Comparison of ENCODE assay signal across 19 cellular contexts in genomic region chr16:88871349-88871702, GRCh38. TPM values are rescaled to one million over a fixed set of nuclear protein-coding genes. Genes with fewer than 3 reads are reported as not detected.
A peak's percentile ranks its signal among the peaks of the same experiment; 100 is the strongest.
DNase-seq lines count a peak whose midpoint lies in the region; ATAC-seq and TF ChIP-seq lines count a peak whose summit lies in the region.
"Had no signal": no experiment of that assay in that cellular context is flagged by ENCODE, and none has a peak within 500 bp of the region (broad histone marks: within the 10 kb centered on the region; RNA-seq: fewer than 3 reads in every experiment).

No MANE protein-coding gene starts in this region.

- CTCF ChIA-PET in CD8-positive, alpha-beta memory T cell (lab: Charles Lee), result no interaction called here

- no peak for DNase-seq in CD8-positive, alpha-beta memory T cell
- DNase-seq in nephron progenitor cell (no peak), MG63 (no peak), GM19240 (ENCODE audit: insufficient read length, low spot score) (no peak), NCI-H128 (lab: John Stamatoyannopoulos, UW; ENCODE audit: unreplicated experiment) (no peak)
- DNase-seq: activated T-cell treated with anti-CD3 and anti-CD28 coated beads, Interleukin-2, amount 50 U/mL, for 24 hours; aorta; central memory CD4-positive, alpha-beta T cell; COR-L47; dorsolateral prefrontal cortex; stimulated activated naive CD4-positive, alpha-beta T cell; T-helper 9 cell had no signal

- H4K20me1 ChIP-seq in BLaER1, result peaks cover 69% of the 10 kb centered on the region

- H3K9me3 ChIP-seq in BLaER1 (no peaks in the 10 kb centered on the region), MG63 (no peaks in the 10 kb centered on the region)
- no peaks in the 10 kb centered on the region for H3K9me3 ChIP-seq in CD8-positive, alpha-beta memory T cell (ENCODE audit: low read length)

- H3K9me3 Mint-ChIP-seq in CD8-positive, alpha-beta memory T cell, result no peaks in the 10 kb centered on the region
- H3K9me3 Mint-ChIP-seq in activated T-helper 17 cell treated with anti-CD3 and anti-CD28 coated beads, Interleukin-2, amount 50 U/mL, for 72 hours, result no peaks in the 10 kb centered on the region
- H3K9me3 Mint-ChIP-seq in nephron progenitor cell, result no peaks in the 10 kb centered on the region
- H3K9me3 Mint-ChIP-seq: activated naive CD4-positive, alpha-beta T cell treated with anti-CD3 and anti-CD28 coated beads, Interleukin-2, amount 50 U/mL, for 24 hours; activated T-cell treated with anti-CD3 and anti-CD28 coated beads, Interleukin-2, amount 50 U/mL, for 24 hours had no signal

- peaks cover 0 to 3% (median 0%) of the 10 kb centered on the region in 3 donors for H3K4me1 Mint-ChIP-seq in CD8-positive, alpha-beta memory T cell
- no peaks in the 10 kb centered on the region for H3K4me1 Mint-ChIP-seq in activated T-helper 17 cell treated with anti-CD3 and anti-CD28 coated beads, Interleukin-2, amount 50 U/mL, for 72 hours
- peaks cover 32% of the 10 kb centered on the region for H3K4me1 Mint-ChIP-seq in nephron progenitor cell
- H3K4me1 Mint-ChIP-seq: activated naive CD4-positive, alpha-beta T cell treated with anti-CD3 and anti-CD28 coated beads, Interleukin-2, amount 50 U/mL, for 24 hours had no signal

- no peak overlapping the region for H3K27ac Mint-ChIP-seq in CD8-positive, alpha-beta memory T cell
- no peak overlapping the region for H3K27ac Mint-ChIP-seq in activated T-helper 17 cell treated with anti-CD3 and anti-CD28 coated beads, Interleukin-2, amount 50 U/mL, for 72 hours
- H3K27ac Mint-ChIP-seq in nephron progenitor cell, result peak overlapping the region; percentile 72
- H3K27ac Mint-ChIP-seq: activated naive CD4-positive, alpha-beta T cell treated with anti-CD3 and anti-CD28 coated beads, Interleukin-2, amount 50 U/mL, for 24 hours; activated T-cell treated with anti-CD3 and anti-CD28 coated beads, Interleukin-2, amount 50 U/mL, for 24 hours had no signal

- H3K27me3 ChIP-seq in BLaER1 (peaks cover 35% of the 10 kb centered on the region), MG63 (no peaks in the 10 kb centered on the region)
- peaks cover 6% of the 10 kb centered on the region for H3K27me3 ChIP-seq in CD8-positive, alpha-beta memory T cell (ENCODE audit: insufficient read depth, low read length, poor library complexity, severe bottlenecking)

- H3K9ac ChIP-seq in BLaER1, result no peak overlapping the region

- H3K4me3 Mint-ChIP-seq in CD8-positive, alpha-beta memory T cell, result no peak overlapping the region
- peak overlapping the region; percentile 33 for H3K4me3 Mint-ChIP-seq in activated T-helper 17 cell treated with anti-CD3 and anti-CD28 coated beads, Interleukin-2, amount 50 U/mL, for 72 hours
- H3K4me3 Mint-ChIP-seq in nephron progenitor cell, result no peak overlapping the region
- H3K4me3 Mint-ChIP-seq: activated naive CD4-positive, alpha-beta T cell treated with anti-CD3 and anti-CD28 coated beads, Interleukin-2, amount 50 U/mL, for 24 hours; activated T-cell treated with anti-CD3 and anti-CD28 coated beads, Interleukin-2, amount 50 U/mL, for 24 hours had no signal

- H3K4me1 ChIP-seq in BLaER1, result peaks cover 50% of the 10 kb centered on the region
- no peaks in the 10 kb centered on the region for H3K4me1 ChIP-seq in CD8-positive, alpha-beta memory T cell (ENCODE audit: insufficient read depth, low read length)

- no peaks in the 10 kb centered on the region for H3K36me3 Mint-ChIP-seq in CD8-positive, alpha-beta memory T cell
- H3K36me3 Mint-ChIP-seq in activated T-helper 17 cell treated with anti-CD3 and anti-CD28 coated beads, Interleukin-2, amount 50 U/mL, for 72 hours (ENCODE audit: low read depth), result no peaks in the 10 kb centered on the region
- no peaks in the 10 kb centered on the region for H3K36me3 Mint-ChIP-seq in nephron progenitor cell (ENCODE audit: low read depth)
- H3K36me3 Mint-ChIP-seq: activated naive CD4-positive, alpha-beta T cell treated with anti-CD3 and anti-CD28 coated beads, Interleukin-2, amount 50 U/mL, for 24 hours had no signal

- peaks cover 2 to 21% of the 10 kb centered on the region in 2 donors for H3K27me3 Mint-ChIP-seq in CD8-positive, alpha-beta memory T cell
- H3K27me3 Mint-ChIP-seq in activated T-helper 17 cell treated with anti-CD3 and anti-CD28 coated beads, Interleukin-2, amount 50 U/mL, for 72 hours, result peaks cover 9% of the 10 kb centered on the region
- H3K27me3 Mint-ChIP-seq in nephron progenitor cell (ENCODE audit: low read depth, poor library complexity), result peaks cover 15% of the 10 kb centered on the region

- H3K4me3 ChIP-seq in BLaER1, result 0 out of 2 replicates have a peak overlapping the region, but pooled peaks have one; percentile 18
- H3K4me3 ChIP-seq in CD8-positive, alpha-beta memory T cell (ENCODE audit: low read length), result no peak overlapping the region
- no peak overlapping the region for H3K4me3 ChIP-seq in MG63
- H3K4me3 ChIP-seq: smooth muscle cell had no signal

- no peak overlapping the region for H3K27ac ChIP-seq in BLaER1
- peak overlapping the region; percentile 4 for H3K27ac ChIP-seq in CD8-positive, alpha-beta memory T cell (ENCODE audit: low read depth, low read length)
- H3K27ac ChIP-seq: dorsolateral prefrontal cortex had no signal

- ATAC-seq in activated T-helper 17 cell treated with anti-CD3 and anti-CD28 coated beads, Interleukin-2, amount 50 U/mL, for 72 hours (replicated peaks), result no peak
- ATAC-seq: left lobe of liver had no signal

- peak overlapping the region; percentile 77 for H3K4me2 ChIP-seq in BLaER1
- H3K4me2 ChIP-seq: smooth muscle cell had no signal

- POLR2A ChIA-PET in CD8-positive, alpha-beta memory T cell (lab: Charles Lee), result no interaction called here

- H3K36me3 ChIP-seq in BLaER1, result peaks cover 25% of the 10 kb centered on the region
- no peaks in the 10 kb centered on the region for H3K36me3 ChIP-seq in CD8-positive, alpha-beta memory T cell (ENCODE audit: insufficient read depth, low read length)
- H3K36me3 ChIP-seq in MG63, result no peaks in the 10 kb centered on the region

- TF ChIP-seq CTCF in nephron progenitor cell (IDR thresholded peaks at IDR 0.05), result no peak

RNA-seq across cellular contexts. Expression of gene PABPN1L, which starts 4.9 kb away (rescaled TPM):
- total RNA-seq in CD8-positive, alpha-beta memory T cell, result not detected
- not detected for polyA plus RNA-seq in CD8-positive, alpha-beta memory T cell
- not detected for total RNA-seq in activated T-helper 17 cell treated with anti-CD3 and anti-CD28 coated beads, Interleukin-2, amount 50 U/mL, for 72 hours
- not detected in 2 replicates for total RNA-seq in MG63 (2014; rRNA removed; shearing (Covaris generic); ENCODE audit: low replicate concordance)
- total RNA-seq: aorta, H1, mononuclear cell, smooth muscle cell had no signal
- polyA plus RNA-seq: aorta, H1, smooth muscle cell had no signal

RNA-seq across cellular contexts. Expression of gene TRAPPC2L, which starts 14.4 kb away (rescaled TPM):
- 100 to 1,000 TPM in 1 of 2 experiments, 10 to 100 TPM in 1; 90.0 to 104 TPM for total RNA-seq in CD8-positive, alpha-beta memory T cell
- 106 TPM for polyA plus RNA-seq in CD8-positive, alpha-beta memory T cell
- total RNA-seq in activated T-helper 17 cell treated with anti-CD3 and anti-CD28 coated beads, Interleukin-2, amount 50 U/mL, for 72 hours, result 10 to 100 TPM; 51.1 to 73.9 TPM
- 34.4 and 35.6 TPM in 2 replicates for total RNA-seq in MG63 (2014; rRNA removed; shearing (Covaris generic); ENCODE audit: low replicate concordance)

RNA-seq across cellular contexts. Expression of gene GALNS, which starts 14.6 kb away (rescaled TPM):
- 10 to 100 TPM; 19.2 to 22.5 TPM for total RNA-seq in CD8-positive, alpha-beta memory T cell
- 13.0 TPM for polyA plus RNA-seq in CD8-positive, alpha-beta memory T cell
- total RNA-seq in activated T-helper 17 cell treated with anti-CD3 and anti-CD28 coated beads, Interleukin-2, amount 50 U/mL, for 72 hours, result 10 to 100 TPM; 37.6 to 73.0 TPM
- 8.8 and 11.3 TPM in 2 replicates for total RNA-seq in MG63 (2014; rRNA removed; shearing (Covaris generic); ENCODE audit: low replicate concordance)

RNA-seq across cellular contexts. Expression of gene APRT, which starts 59.6 kb away (rescaled TPM):
- total RNA-seq in CD8-positive, alpha-beta memory T cell, result 100 to 1,000 TPM; 338 to 348 TPM
- polyA plus RNA-seq in CD8-positive, alpha-beta memory T cell, result 490 TPM
- 100 to 1,000 TPM; 132 to 139 TPM for total RNA-seq in activated T-helper 17 cell treated with anti-CD3 and anti-CD28 coated beads, Interleukin-2, amount 50 U/mL, for 72 hours
- total RNA-seq in MG63 (2014; rRNA removed; shearing (Covaris generic); ENCODE audit: low replicate concordance), result 290 and 307 TPM in 2 replicates
